In genomic region chr19:39828015-39828633, GRCh38 we compare ENCODE assay signal across 18 cellular contexts. TPM values are rescaled to one million over a fixed set of nuclear protein-coding genes. Genes with fewer than 3 reads are reported as not detected.
DNase-seq lines count a peak whose midpoint lies in the region; ATAC-seq, FAIRE-seq and TF ChIP-seq lines count a peak whose summit lies in the region.
"Had no signal": no experiment of that assay in that cellular context is flagged by ENCODE, and none has a peak within 500 bp of the region (broad histone marks: within the 10 kb centered on the region; RNA-seq: fewer than 3 reads in every experiment).

No MANE protein-coding gene starts in this region.

- peaks cover 0 to 7% (median 0%) of the 10 kb centered on the region in 11 experiments; a peak in 3 of 22 replicates for H3K27me3 ChIP-seq in BLaER1 treated with 17β-estradiol and CSF1 and Interleukin-3, amounts not matched to agents 10 nM and 100 nM
- H3K27me3 ChIP-seq: SJSA1 had no signal

- H3K4me1 ChIP-seq in BLaER1 treated with 17β-estradiol and CSF1 and Interleukin-3, amounts not matched to agents 10 nM and 100 nM: peaks cover 25 to 49% (median 37%) of the 10 kb centered on the region in 10 experiments

- peak overlapping the region in 4 of 10 donors; percentile 20 to 75 (median 32) for H3K4me3 Mint-ChIP-seq in naive thymus-derived CD8-positive, alpha-beta T cell
- H3K4me3 Mint-ChIP-seq: activated naive CD8-positive, alpha-beta T cell had no signal

- ATAC-seq in naive thymus-derived CD8-positive, alpha-beta T cell: no peak
- ATAC-seq in HG02938 (IDR thresholded peaks at IDR 0.05; ENCODE audit: unreplicated experiment): no peak

- H3K4me1 Mint-ChIP-seq in naive thymus-derived CD8-positive, alpha-beta T cell: peaks cover 16 to 48% (median 24%) of the 10 kb centered on the region in 4 donors

- H3K9ac ChIP-seq in BLaER1 treated with 17β-estradiol and CSF1 and Interleukin-3, amounts not matched to agents 10 nM and 100 nM: no peak overlapping the region

- no peaks in the 10 kb centered on the region for H3K9me3 ChIP-seq in BLaER1 treated with 17β-estradiol and CSF1 and Interleukin-3, amounts not matched to agents 10 nM and 100 nM (replicated peaks in 1 of 11)
- H3K9me3 ChIP-seq: SJSA1 had no signal

- FAIRE-seq in frontal cortex (lab: Jason Lieb, UNC): no peak
- FAIRE-seq: small intestine, TTC549 had no signal

- POLR2A ChIA-PET in naive thymus-derived CD8-positive, alpha-beta T cell (lab: Charles Lee): no interaction called here

- H3K4me2 ChIP-seq in BLaER1 treated with 17β-estradiol and CSF1 and Interleukin-3, amounts not matched to agents 10 nM and 100 nM: peak overlapping the region in 6 of 11 experiments; percentile 11 to 54 (median 46); a peak in 10 of 22 replicates

- TF ChIP-seq CTCF in VCaP (conservative IDR thresholded peaks at IDR 0.05): no peak

- H4K20me1 ChIP-seq in BLaER1 treated with 17β-estradiol and CSF1 and Interleukin-3, amounts not matched to agents 10 nM and 100 nM: peaks cover 0 to 70% (median 52%) of the 10 kb centered on the region in 11 experiments; a peak in 18 of 22 replicates

- peak overlapping the region in 6 of 10 donors; percentile 29 to 89 (median 69) for H3K27ac Mint-ChIP-seq in naive thymus-derived CD8-positive, alpha-beta T cell

- H3K36me3 ChIP-seq in BLaER1 treated with 17β-estradiol and CSF1 and Interleukin-3, amounts not matched to agents 10 nM and 100 nM: peaks cover 51 to 71% (median 63%) of the 10 kb centered on the region in 11 experiments; a peak in 21 of 22 replicates

- H3K36me3 Mint-ChIP-seq in naive thymus-derived CD8-positive, alpha-beta T cell: peaks cover 0 to 23% (median 9%) of the 10 kb centered on the region in 3 donors

- DNase-seq in DMS53 treated with DMSO at 0.1 percent for 48 hours (lab: John Stamatoyannopoulos, UW; ENCODE audit: unreplicated experiment) (peak; percentile 95), frontal cortex (ENCODE audit: low spot score in 2 of 2) (no peak), A172 (ENCODE audit: low spot score) (no peak), AG08396 (ENCODE audit: low spot score) (no peak)
- no peak for DNase-seq in naive thymus-derived CD8-positive, alpha-beta T cell
- DNase-seq: caudate nucleus, islet precursor cell, MM.1S, NCI-H2107, small intestine had no signal

- no peaks in the 10 kb centered on the region for H3K9me3 Mint-ChIP-seq in naive thymus-derived CD8-positive, alpha-beta T cell

- no peaks in the 10 kb centered on the region for H3K27me3 Mint-ChIP-seq in naive thymus-derived CD8-positive, alpha-beta T cell
- H3K27me3 Mint-ChIP-seq: activated naive CD8-positive, alpha-beta T cell had no signal

- peak overlapping the region in 1 of 11 experiments; percentile 44; a peak in 2 of 22 replicates for H3K27ac ChIP-seq in BLaER1 treated with 17β-estradiol and CSF1 and Interleukin-3, amounts not matched to agents 10 nM and 100 nM
- peak overlapping the region; percentile 41 for H3K27ac ChIP-seq in VCaP
- H3K27ac ChIP-seq: SJSA1 had no signal

- no peak overlapping the region for H3K4me3 ChIP-seq in BLaER1 treated with 17β-estradiol and CSF1 and Interleukin-3, amounts not matched to agents 10 nM and 100 nM
- H3K4me3 ChIP-seq: SJSA1 had no signal

RNA-seq across cellular contexts. Expression of gene DYRK1B, which starts 5.8 kb away (rescaled TPM):
- total RNA-seq in naive thymus-derived CD8-positive, alpha-beta T cell: 10 to 100 TPM; 18.0 to 19.7 TPM
- polyA plus RNA-seq in naive thymus-derived CD8-positive, alpha-beta T cell: 1 to 10 TPM; 5.2 to 6.2 (median 5.6) TPM
- 15.5 TPM for total RNA-seq in frontal cortex
- total RNA-seq in A172 (2014; rRNA removed; shearing (Covaris generic)): 12.5 and 13.0 TPM in 2 replicates

RNA-seq across cellular contexts. Expression of gene FBL, which starts 18.1 kb away (rescaled TPM):
- total RNA-seq in naive thymus-derived CD8-positive, alpha-beta T cell: 100 to 1,000 TPM; 336 to 365 TPM
- 100 to 1,000 TPM; 231 to 246 (median 236) TPM for polyA plus RNA-seq in naive thymus-derived CD8-positive, alpha-beta T cell
- 295 TPM for total RNA-seq in frontal cortex
- 168 and 192 TPM in 2 replicates for total RNA-seq in A172 (2014; rRNA removed; shearing (Covaris generic))

RNA-seq across cellular contexts. Expression of gene LEUTX, which starts 49.5 kb away (rescaled TPM):
- not detected for total RNA-seq in naive thymus-derived CD8-positive, alpha-beta T cell
- polyA plus RNA-seq in naive thymus-derived CD8-positive, alpha-beta T cell: not detected
- not detected for total RNA-seq in frontal cortex
- not detected in 2 replicates for total RNA-seq in A172 (2014; rRNA removed; shearing (Covaris generic))
- total RNA-seq: HT-29, osteocyte, SJSA1 had no signal
- polyA plus RNA-seq: small intestine had no signal
